In the genomic region with DNA sequence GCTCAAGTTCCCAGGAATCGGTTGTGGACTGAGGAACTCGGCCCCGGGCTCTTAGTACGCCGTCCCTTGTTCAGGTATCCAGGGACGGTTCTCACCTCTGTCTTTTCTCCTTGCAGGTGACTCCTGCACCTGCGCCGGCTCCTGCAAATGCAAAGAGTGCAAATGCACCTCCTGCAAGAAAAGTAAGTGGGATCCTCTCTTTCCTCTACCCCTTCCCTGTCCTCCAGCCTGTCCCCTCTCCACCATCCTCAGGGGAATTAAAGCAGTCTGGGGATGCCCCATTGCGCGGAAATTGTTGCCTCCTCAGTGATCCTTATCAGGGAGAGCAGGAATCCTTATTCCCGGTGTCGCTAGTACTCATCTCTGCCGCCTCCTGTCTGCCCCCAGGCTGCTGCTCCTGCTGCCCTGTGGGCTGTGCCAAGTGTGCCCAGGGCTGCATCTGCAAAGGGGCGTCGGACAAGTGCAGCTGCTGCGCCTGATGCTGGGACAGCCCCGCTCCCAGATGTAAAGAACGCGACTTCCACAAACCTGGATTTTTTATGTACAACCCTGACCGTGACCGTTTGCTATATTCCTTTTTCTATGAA, we compare ENCODE assay signal across 8 cellular contexts. TPM values are rescaled to one million over a fixed set of nuclear protein-coding genes. Genes with fewer than 3 reads are reported as not detected.
DNase-seq lines count a peak whose midpoint lies in the region; ATAC-seq and TF ChIP-seq lines count a peak whose summit lies in the region.

No MANE protein-coding gene starts in this region.

- WGBS in esophagus squamous epithelium, 2 donors = 0% methylated on average over 13 to 19 of the region's 21 CpGs
- 0 to 1% (median 1%) methylated on average over 20 to 21 of the region's 21 CpGs for WGBS in ovary, 3 donors

- no peak overlapping the region for H3K9ac ChIP-seq in SK-N-MC (ENCODE audit: insufficient read length)

- H3K27me3 ChIP-seq in esophagus squamous epithelium (no peaks in the 10 kb centered on the region), ovary (no peaks in the 10 kb centered on the region)

- no peak for TF ChIP-seq CTCF in esophagus squamous epithelium (IDR thresholded peaks at IDR 0.05)
- TF ChIP-seq CTCF in ovary (IDR thresholded peaks at IDR 0.05) = no peak

- H3K4me3 ChIP-seq in SK-N-MC (peak overlapping the region; percentile 73), esophagus squamous epithelium (peak overlapping the region; percentile 39 to 66 (median 62)), ovary (peak overlapping the region; percentile 76)

- H3K9me3 ChIP-seq in SK-N-MC (ENCODE audit: low read depth, low read length) (no peaks in the 10 kb centered on the region), esophagus squamous epithelium (no peaks in the 10 kb centered on the region), ovary (no peaks in the 10 kb centered on the region)

- ATAC-seq in GM21737 (IDR thresholded peaks at IDR 0.05; ENCODE audit: unreplicated experiment) = no peak

- intact Hi-C loops in esophagus squamous epithelium (cut with DNase I) (loop anchor here (10.0 kb wide), 1 partner anchor 86 kb away; no protein-coding TSS in a partner anchor), ovary (cut with DNase I) (loop anchor here in 1 of 4 donors (1.0 to 10.0 kb wide), 4 partner anchors 18 to 696 kb away; a partner anchor contains a TSS)

- H3K27ac ChIP-seq in SK-N-MC (no peak overlapping the region), esophagus squamous epithelium (peak overlapping the region; percentile 82 to 95 (median 90)), ovary (peak overlapping the region in 1 of 2 donors; percentile 81)

- no peaks in the 10 kb centered on the region for H3K36me3 ChIP-seq in SK-N-MC (ENCODE audit: insufficient read depth, low read length)
- H3K36me3 ChIP-seq in esophagus squamous epithelium = no peaks in the 10 kb centered on the region
- no peaks in the 10 kb centered on the region for H3K36me3 ChIP-seq in ovary

- TF ChIP-seq POLR2A in esophagus squamous epithelium (IDR thresholded peaks at IDR 0.05) = no peak
- no peak for TF ChIP-seq POLR2A in ovary (IDR thresholded peaks at IDR 0.05)

- peaks cover 39 to 69% (median 49%) of the 10 kb centered on the region in 3 donors for H3K4me1 ChIP-seq in esophagus squamous epithelium
- H3K4me1 ChIP-seq in ovary (ENCODE audit: insufficient read depth) = peaks cover 27% of the 10 kb centered on the region

- DNase-seq in NCI-H82 (lab: John Stamatoyannopoulos, UW) = peak; percentile 13
- DNase-seq in NCI-H82 treated with DMSO at 0.1 percent for 48 hours (lab: John Stamatoyannopoulos, UW; ENCODE audit: unreplicated experiment) = no peak
- no peak for DNase-seq in SK-N-MC (ENCODE audit: low read depth, low spot score)
- DNase-seq in esophagus squamous epithelium (lab: John Stamatoyannopoulos, UW) = no peak
- no peak for DNase-seq in ovary
- no peak for DNase-seq in AG08395 (ENCODE audit: low spot score)
- no peak for DNase-seq in NK-92 (lab: John Stamatoyannopoulos, UW; ENCODE audit: unreplicated experiment)

- TF ChIP-seq EP300 in ovary (IDR thresholded peaks at IDR 0.05) = no peak

RNA-seq across cellular contexts. Expression of a gene that starts 0.6 kb away (rescaled TPM):
- total RNA-seq in esophagus squamous epithelium = 100 to 1,000 TPM in 2 of 4 donors, 10 to 100 TPM in 2; 76.5 to 157 (median 96.2) TPM
- total RNA-seq in ovary = 100 to 1,000 TPM in 5 of 7 donors, 10 to 100 TPM in 2; 88.0 to 679 (median 136) TPM
- 100 to 1,000 TPM in 1 of 2 donors, 10 to 100 TPM in 1; 16.1 to 250 TPM for polyA plus RNA-seq in ovary

RNA-seq across cellular contexts. Expression of a gene that starts 16.6 kb away (rescaled TPM):
- total RNA-seq in esophagus squamous epithelium (100 to 1,000 TPM in 1 of 4 donors, 10 to 100 TPM in 3; 52.4 to 106 (median 88.7) TPM), ovary (100 to 1,000 TPM in 3 of 7 donors, 10 to 100 TPM in 4; 16.1 to 867 (median 65.3) TPM)
- polyA plus RNA-seq in ovary = 10 to 100 TPM; 65.1 to 93.4 TPM

RNA-seq across cellular contexts. Expression of a gene that starts 19.6 kb away (rescaled TPM):
- total RNA-seq in esophagus squamous epithelium = not detected
- total RNA-seq in ovary = 1 to 10 TPM in 3 of 7 donors, under 1 TPM in 1, not detected in 3; 0.53 to 4.8 (median 1.5) TPM
- polyA plus RNA-seq in ovary = 1 to 10 TPM in 1 of 2 donors, under 1 TPM in 1; 0.68 to 1.6 TPM

RNA-seq across cellular contexts. Expression of a gene that starts 23.5 kb away (rescaled TPM):
- 1 to 10 TPM in 2 of 4 donors, under 1 TPM in 1, not detected in 1; 0.57 to 7.4 (median 4.8) TPM for total RNA-seq in esophagus squamous epithelium
- total RNA-seq in ovary = 10 to 100 TPM in 2 of 7 donors, 1 to 10 TPM in 4, under 1 TPM in 1; 0.66 to 23.2 (median 7.4) TPM
- polyA plus RNA-seq in ovary = 1 to 10 TPM; 1.4 to 7.9 TPM

RNA-seq across cellular contexts. Expression of a gene that starts 29.5 kb away (rescaled TPM):
- total RNA-seq in esophagus squamous epithelium = 10 to 100 TPM in 1 of 4 donors, 1 to 10 TPM in 2, not detected in 1; 3.3 to 34.2 (median 5.3) TPM
- 10 to 100 TPM in 2 of 7 donors, 1 to 10 TPM in 4, not detected in 1; 1.3 to 61.0 (median 7.4) TPM for total RNA-seq in ovary
- polyA plus RNA-seq in ovary = 10 to 100 TPM in 1 of 2 donors, 1 to 10 TPM in 1; 1.3 to 13.8 TPM
